8 cellular contexts compared by ENCODE assay signal in genomic region chr12:29317556-29318363, GRCh38.
DNase-seq lines count a peak whose midpoint lies in the region; ATAC-seq, FAIRE-seq and TF ChIP-seq lines count a peak whose summit lies in the region.

No MANE protein-coding gene starts in this region.

- 45 to 53% methylated on average over 8 of the region's 8 CpGs for WGBS in thyroid gland, 2 donors

- H3K4me1 ChIP-seq in thyroid gland = no peaks in the 10 kb centered on the region

- in situ Hi-C loops in Caki2 (cut with HindIII; ENCODE audit: low pct_unique_long_range_greater_than_20kb, low sequenced_read_pairs) = no loop called here

- no peaks in the 10 kb centered on the region for H3K36me3 ChIP-seq in thyroid gland

- ATAC-seq in GM19351 (IDR thresholded peaks at IDR 0.05; ENCODE audit: unreplicated experiment) (peak; percentile 100), HG03280 (IDR thresholded peaks at IDR 0.05; ENCODE audit: unreplicated experiment) (peak; percentile 96)

- TF ChIP-seq CTCF in thyroid gland (IDR thresholded peaks at IDR 0.05) = peak in 4 of 6 experiments; percentile 29 to 52 (median 45)

- H3K27me3 ChIP-seq in thyroid gland = no peaks in the 10 kb centered on the region

- DNase-seq in Caki2 (ENCODE audit: low read depth) (peak; percentile 72), NCI-H345 treated with DMSO at 0.1 percent for 48 hours (lab: John Stamatoyannopoulos, UW; ENCODE audit: unreplicated experiment) (peak; percentile 57), middle frontal gyrus (ENCODE audit: extremely low spot score, low spot score) (peak; percentile 66), thyroid gland (peak in 1 of 2 donors; percentile 2)
- peak; percentile 13 for DNase-seq in activated CD4-positive, alpha-beta T cell treated with anti-CD3 and anti-CD28 coated beads for 1 hour

- H3K27ac ChIP-seq in thyroid gland = no peak overlapping the region

- FAIRE-seq in endometrium (lab: Jason Lieb, UNC) = peak; percentile 37

- intact Hi-C loops in thyroid gland (cut with DNase I) = no loop called here

- no peaks in the 10 kb centered on the region for H3K9me3 ChIP-seq in thyroid gland

- H3K4me3 ChIP-seq in thyroid gland (replicated peaks in 1 of 3) = no peak overlapping the region

- TF ChIP-seq POLR2A in thyroid gland (IDR thresholded peaks at IDR 0.05) = no peak
